In the genomic region with DNA sequence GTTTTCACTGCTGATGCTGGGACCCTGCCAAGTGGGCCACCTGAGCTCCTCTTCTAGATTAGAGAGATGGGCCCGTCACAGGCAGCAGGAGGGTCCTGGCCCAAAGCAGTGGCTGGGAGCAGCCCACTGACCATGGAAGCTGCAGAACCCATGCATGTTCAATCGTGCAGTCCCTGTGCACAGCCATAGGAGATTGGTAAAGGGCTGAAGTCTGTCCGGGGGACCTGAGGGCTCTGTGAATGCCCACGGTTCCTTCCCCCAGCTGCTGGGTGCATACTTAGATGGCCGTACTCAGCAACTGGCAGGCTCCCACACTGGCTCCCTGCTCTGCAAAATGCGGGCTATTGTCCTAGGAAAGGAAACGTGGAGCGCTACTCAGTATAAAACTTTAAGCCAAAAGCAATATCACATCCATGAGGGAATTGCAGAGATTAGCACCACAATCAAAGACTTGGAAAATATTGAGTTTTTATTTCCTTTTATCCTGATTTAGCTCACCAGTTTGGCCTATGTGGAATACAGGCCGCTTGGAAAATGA, we compare ENCODE assay signal across 14 cellular contexts.
"Had no signal": no experiment of that assay in that cellular context is flagged by ENCODE, and none has a peak within 500 bp of the region (broad histone marks: within the 10 kb centered on the region; RNA-seq: fewer than 3 reads in every experiment).

No MANE protein-coding gene starts in this region.

- H3K27me3 ChIP-seq: suprapubic skin, thyroid gland had no signal

- H3K36me3 ChIP-seq: suprapubic skin, thyroid gland had no signal

- ATAC-seq: psoas muscle had no signal

- H3K27ac ChIP-seq: parathyroid adenoma, psoas muscle, suprapubic skin, thyroid gland had no signal

- H3K4me1 ChIP-seq: parathyroid adenoma, psoas muscle, suprapubic skin, thyroid gland had no signal

- DNase-seq: cerebellar nuclear complex; endodermal cell; erythroblast; foreskin melanocyte; mesendoderm; naive B cell; psoas muscle; retina; small intestine; stimulated activated CD4-positive, alpha-beta T cell treated with anti-CD3 and anti-CD28 coated beads, Interleukin-12 subunit alpha, Interleukin-12 subunit beta, amount 100 ng/mL, for 4 hours; stimulated activated naive CD4-positive, alpha-beta T cell; thyroid gland had no signal

- H3K9me3 ChIP-seq: psoas muscle, thyroid gland had no signal

- H3K4me3 ChIP-seq: psoas muscle, suprapubic skin, thyroid gland had no signal
